ENCODE assay signal across 27 cellular contexts in genomic region chr3:10774825-10775224, GRCh38. TPM values are rescaled to one million over a fixed set of nuclear protein-coding genes. Genes with fewer than 3 reads are reported as not detected.
"Had no signal": no experiment of that assay in that cellular context is flagged by ENCODE, and none has a peak within 500 bp of the region (broad histone marks: within the 10 kb centered on the region; RNA-seq: fewer than 3 reads in every experiment).

No MANE protein-coding gene starts in this region.

- ATAC-seq: heart right ventricle; left colon; lower lobe of right lung; natural killer cell; sciatic nerve; stimulated activated memory B cell treated with anti-CD40 and anti-IgM and Interleukin-4, amounts not matched to agents 10 μg/mL and 1 μg/mL and 100 μg/mL, for 72 hours; stimulated activated naive CD8-positive, alpha-beta T cell treated with anti-CD3 and anti-CD28 coated beads, Interleukin-15, Interleukin-2, amounts not matched to agents 100 U/mL and 50 U/mL, for 24 hours; upper lobe of right lung had no signal

- H2AFZ ChIP-seq: parathyroid adenoma had no signal

- H3K9me3 ChIP-seq: lower lobe of right lung, neutrophil, testis, upper lobe of right lung, uterus had no signal

- H3K27ac ChIP-seq: esophagus squamous epithelium, heart right ventricle, left ventricle myocardium inferior, lower lobe of right lung, neutrophil, parathyroid adenoma, testis, tibial artery, upper lobe of right lung, uterus had no signal

- FAIRE-seq: colon, endothelial cell of umbilical vein, islet of Langerhans had no signal

- H3K36me3 ChIP-seq: esophagus squamous epithelium, heart right ventricle, left ventricle myocardium inferior, lower lobe of right lung, neutrophil, tibial artery, upper lobe of right lung, uterus had no signal

- H3K27me3 ChIP-seq: testis, uterus had no signal

- H3K79me2 ChIP-seq: parathyroid adenoma had no signal

- H3K4me3 ChIP-seq: esophagus squamous epithelium, heart right ventricle, left ventricle myocardium inferior, lower lobe of right lung, smooth muscle cell, testis, tibial artery, upper lobe of right lung, uterus had no signal

- H3K4me1 ChIP-seq: heart right ventricle, left ventricle myocardium inferior, lower lobe of right lung, parathyroid adenoma, testis, tibial artery, upper lobe of right lung, uterus had no signal

- H3K9ac ChIP-seq: parathyroid adenoma had no signal

- DNase-seq: effector CD8-positive, alpha-beta T cell; esophagus squamous epithelium; foreskin melanocyte; glutamatergic neuron; heart right ventricle; hippocampal formation; kidney glomerular epithelial cell; left colon; left ventricle myocardium inferior; lower lobe of right lung; natural killer cell; stimulated activated CD4-positive, alpha-beta T cell treated with anti-CD3 and anti-CD28 coated beads, Interleukin-4, amount 100 ng/mL, for 4 hours; stimulated activated naive CD8-positive, alpha-beta T cell treated with anti-CD3 and anti-CD28 coated beads, Interleukin-15, Interleukin-2, amounts not matched to agents 100 U/mL and 50 U/mL, for 24 hours; substantia nigra; testis; tibial artery; upper lobe of right lung; uterus had no signal

- H3K4me2 ChIP-seq: smooth muscle cell had no signal

RNA-seq across cellular contexts. Expression of gene SLC6A11, which starts 41.2 kb away (rescaled TPM):
- total RNA-seq: endothelial cell of umbilical vein, epithelial cell of proximal tubule, left ventricle myocardium inferior, lower lobe of right lung, natural killer cell, smooth muscle cell had no signal
- polyA plus RNA-seq: endothelial cell of umbilical vein, heart right ventricle, smooth muscle cell had no signal
